In the genomic region with DNA sequence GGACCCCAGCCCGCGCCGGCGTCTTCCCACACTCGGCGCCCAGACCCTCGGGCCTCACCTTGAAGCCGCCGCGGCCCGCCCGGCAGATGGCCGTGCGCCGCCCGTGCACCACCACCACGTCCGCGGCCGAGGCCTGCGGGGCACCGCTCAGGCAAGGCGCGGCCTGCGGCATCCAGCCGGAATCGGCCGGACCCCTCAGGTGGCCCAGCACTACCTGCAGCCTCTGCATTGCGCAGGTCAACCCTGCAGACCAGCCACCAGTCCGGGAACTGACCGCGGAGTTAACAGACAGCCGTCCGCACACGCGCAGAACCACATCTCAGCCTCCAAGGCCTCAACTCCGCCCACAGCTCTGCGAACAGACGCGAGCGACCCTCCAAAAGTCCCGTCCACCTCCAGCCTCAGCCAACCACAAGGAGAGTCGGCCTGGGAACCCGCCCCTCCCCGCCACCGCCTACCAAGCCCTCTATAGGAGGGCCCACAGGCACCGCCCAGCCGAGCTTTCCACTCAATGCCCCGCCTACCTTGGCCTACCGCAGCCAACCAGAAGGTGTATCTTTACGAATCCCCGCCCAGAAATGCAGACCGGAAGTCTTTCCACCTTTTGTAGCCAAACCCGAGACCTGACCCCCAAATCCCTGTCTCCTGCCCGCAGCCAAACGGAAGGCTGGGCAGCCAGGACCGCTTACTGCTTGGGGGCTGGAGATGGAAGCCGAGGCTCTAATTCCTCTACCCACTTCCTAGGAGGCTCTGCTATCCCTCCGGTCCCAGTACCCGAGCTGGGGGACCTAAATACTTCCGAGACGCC, we compare ENCODE assay signal across 8 cellular contexts.
DNase-seq lines count a peak whose midpoint lies in the region; ATAC-seq and TF ChIP-seq lines count a peak whose summit lies in the region.

TSS of gene ACAA1 (minus strand) at position 321 of the 808 bp plus-strand sequence. CDS start at position 229, 92 bp downstream.

- H3K4me3 Mint-ChIP-seq in central memory CD8-positive, alpha-beta T cell, result peak within 1 kb of the TSS; percentile 95

- H3K4me1 Mint-ChIP-seq in central memory CD8-positive, alpha-beta T cell, result peaks cover 80% of the 10 kb centered on the region

- H3K9me3 Mint-ChIP-seq in central memory CD8-positive, alpha-beta T cell, result no peaks in the 10 kb centered on the region

- H3K36me3 Mint-ChIP-seq in central memory CD8-positive, alpha-beta T cell (ENCODE audit: insufficient read depth), result peaks cover 19% of the 10 kb centered on the region

- H3K4me3 ChIP-seq in AG09309 (ENCODE audit: control insufficient read depth, low read depth, low read length), result peak within 1 kb of the TSS; percentile 88

- DNase-seq in AG09309 (ENCODE audit: low read depth) (peak; percentile 95), NCI-H446 (lab: John Stamatoyannopoulos, UW) (peak; percentile 82 to 94), inferior parietal cortex (ENCODE audit: extremely low spot score) (peak; percentile 97)
- DNase-seq in activated CD4-positive, CD25-positive, alpha-beta regulatory T cell treated with anti-CD3 and anti-CD28 coated beads, Interleukin-2, amount 50 U/mL, for 16 hours (ENCODE audit: low read depth, low spot score), result peak; percentile 90
- peak; percentile 91 to 94 for DNase-seq in central memory CD8-positive, alpha-beta T cell (ENCODE audit: low spot score in 2 of 2)
- peak; percentile 96 to 99 for DNase-seq in stimulated activated CD4-positive, alpha-beta T cell treated with anti-CD3 and anti-CD28 coated beads, Interleukin-12 subunit alpha, Interleukin-12 subunit beta, amount 100 ng/mL, for 24 hours (ENCODE audit: low read depth in 2 of 2)

- no peak for TF ChIP-seq CTCF in AG09309 (IDR thresholded peaks at IDR 0.05; ENCODE audit: control insufficient read depth, insufficient read depth, low read depth, low read length, missing control alignments)

- H3K27me3 Mint-ChIP-seq in central memory CD8-positive, alpha-beta T cell, result no peaks in the 10 kb centered on the region

- H3K27ac Mint-ChIP-seq in central memory CD8-positive, alpha-beta T cell (ENCODE audit: low read depth), result peak within 1 kb of the TSS; percentile 98

- ATAC-seq in GM19025 (IDR thresholded peaks at IDR 0.05; ENCODE audit: low read depth, unreplicated experiment) (peak; percentile 87), HG03342 (IDR thresholded peaks at IDR 0.05; ENCODE audit: unreplicated experiment) (peak; percentile 89)
- peak; percentile 89 for ATAC-seq in central memory CD8-positive, alpha-beta T cell (replicated peaks; ENCODE audit: extremely low read depth, poor library complexity, severe bottlenecking)

Comparison
In these comparisons a context has a peak if more than half of its experiments do, and no peak if none do; other contexts are left out.
1. Peak in every context shown above with its lines: DNase-seq, ATAC-seq and H3K4me3 ChIP-seq.